34 cellular contexts compared by ENCODE assay signal in genomic region chr1:98107256-98107655, GRCh38.
"Had no signal": no experiment of that assay in that cellular context is flagged by ENCODE, and none has a peak within 500 bp of the region (broad histone marks: within the 10 kb centered on the region; RNA-seq: fewer than 3 reads in every experiment).

No MANE protein-coding gene starts in this region.

- H3K36me3 ChIP-seq: MG63 had no signal

- H3K27me3 ChIP-seq: MG63 had no signal

- H3K4me2 ChIP-seq: KMS-11 had no signal

- H3K4me3 ChIP-seq: MG63 had no signal

- H3K27ac ChIP-seq: KMS-11 had no signal

- H3K9ac ChIP-seq: KMS-11 had no signal

- DNase-seq: Karpas-422, Kasumi-1, MG63, MM.1S, MV-4-11, NCI-H1048, NCI-H1092, NCI-H1092 treated with DMSO at 0.1 percent for 48 hours, NCI-H1105, NCI-H1105 treated with DMSO at 0.1 percent for 48 hours, NCI-H1417, NCI-H1417 treated with DMSO at 0.1 percent for 48 hours, NCI-H1436, NCI-H1436 treated with DMSO at 0.1 percent for 48 hours, NCI-H146, NCI-H1694, NCI-H1694 treated with DMSO at 0.1 percent for 48 hours, NCI-H187, NCI-H187 treated with DMSO at 0.1 percent for 48 hours, NCI-H1930, NCI-H2029, NCI-H2029 treated with DMSO at 0.1 percent for 48 hours, NCI-H2081, NCI-H2081 treated with DMSO at 0.1 percent for 48 hours, NCI-H2107, NCI-H2171, NCI-H2171 treated with DMSO at 0.1 percent for 48 hours, NCI-H2227 treated with DMSO at 0.1 percent for 48 hours, NCI-H226, NCI-H345, NCI-H446, NCI-H446 treated with DMSO at 0.1 percent for 48 hours, NCI-H510A had no signal
